Comparison of ENCODE assay signal across 16 cellular contexts in genomic region chr17:80287806-80288579, GRCh38. TPM values are rescaled to one million over a fixed set of nuclear protein-coding genes. Genes with fewer than 3 reads are reported as not detected.
DNase-seq lines count a peak whose midpoint lies in the region; ATAC-seq and TF ChIP-seq lines count a peak whose summit lies in the region.
"Had no signal": no experiment of that assay in that cellular context is flagged by ENCODE, and none has a peak within 500 bp of the region (broad histone marks: within the 10 kb centered on the region; RNA-seq: fewer than 3 reads in every experiment).

No MANE protein-coding gene starts in this region.

- no peak overlapping the region for H2BK15ac ChIP-seq in neuronal stem cell (ENCODE audit: low read length)

- H4K8ac ChIP-seq in neuronal stem cell (ENCODE audit: low read depth, low read length) = peak overlapping the region; percentile 23

- no peaks in the 10 kb centered on the region for H3K27me3 Mint-ChIP-seq in activated CD4-positive, alpha-beta T cell treated with anti-CD3 and anti-CD28 coated beads for 36 hours
- peaks cover 4% of the 10 kb centered on the region for H3K27me3 Mint-ChIP-seq in endothelial cell (ENCODE audit: unreplicated experiment)
- H3K27me3 Mint-ChIP-seq in stimulated activated naive CD8-positive, alpha-beta T cell treated with anti-CD3 and anti-CD28 coated beads, Interleukin-15, amount 100 ng/mL, for 72 hours = no peaks in the 10 kb centered on the region

- H4K20me1 ChIP-seq in OCI-LY7 (ENCODE audit: insufficient read depth, low read length) = no peaks in the 10 kb centered on the region

- H3K9ac ChIP-seq in neuronal stem cell (ENCODE audit: low read depth, low read length, poor library complexity) (no peak overlapping the region), colonic mucosa (ENCODE audit: low read depth in 2 of 2, low read length in 2 of 2) (no peak overlapping the region)
- H3K9ac ChIP-seq: GM23248 had no signal

- H3K4me1 ChIP-seq in OCI-LY7 (ENCODE audit: insufficient read depth, low read length, poor library complexity, severe bottlenecking) = peaks cover 1% of the 10 kb centered on the region
- H3K4me1 ChIP-seq in neuronal stem cell (ENCODE audit: control insufficient read depth in 2 of 2, insufficient read depth in 1 of 2, low read depth in 1 of 2, low read length in 2 of 2) = peaks cover 4 to 9% of the 10 kb centered on the region in 2 donors
- H3K4me1 ChIP-seq in colonic mucosa = no peaks in the 10 kb centered on the region

- H3K4me1 Mint-ChIP-seq in activated CD4-positive, alpha-beta T cell treated with anti-CD3 and anti-CD28 coated beads for 36 hours = peaks cover 5% of the 10 kb centered on the region
- H3K4me1 Mint-ChIP-seq in endothelial cell (ENCODE audit: unreplicated experiment) = peaks cover 31% of the 10 kb centered on the region
- peaks cover 42% of the 10 kb centered on the region for H3K4me1 Mint-ChIP-seq in stimulated activated naive CD8-positive, alpha-beta T cell treated with anti-CD3 and anti-CD28 coated beads, Interleukin-15, amount 100 ng/mL, for 72 hours

- H2BK120ac ChIP-seq in neuronal stem cell (ENCODE audit: low read depth, low read length) = no peak overlapping the region

- no peak overlapping the region for H3K4me3 Mint-ChIP-seq in activated CD4-positive, alpha-beta T cell treated with anti-CD3 and anti-CD28 coated beads for 36 hours
- peak overlapping the region; percentile 17 for H3K4me3 Mint-ChIP-seq in endothelial cell (ENCODE audit: unreplicated experiment)
- peak overlapping the region in 1 of 2 donors; percentile 18 for H3K4me3 Mint-ChIP-seq in stimulated activated naive CD8-positive, alpha-beta T cell treated with anti-CD3 and anti-CD28 coated beads, Interleukin-15, amount 100 ng/mL, for 72 hours
- H3K4me3 Mint-ChIP-seq: T-helper 2 cell treated with Interferon-gamma antibody and Interleukin-4, amounts not matched to agents 5 μg/mL and 100 μg/mL, for 36 hours had no signal

- no peak overlapping the region for H3K14ac ChIP-seq in neuronal stem cell (ENCODE audit: low read length)

- H3K9me3 ChIP-seq in OCI-LY7 (ENCODE audit: low read length) = no peaks in the 10 kb centered on the region
- peaks cover 0 to 2% of the 10 kb centered on the region in 2 donors for H3K9me3 ChIP-seq in neuronal stem cell (replicated peaks in 1 of 2; ENCODE audit: control insufficient read depth in 2 of 2, insufficient read depth in 1 of 2, low read depth in 1 of 2, low read length in 2 of 2)
- H3K9me3 ChIP-seq in colonic mucosa = no peaks in the 10 kb centered on the region
- H3K9me3 ChIP-seq: ovary had no signal

- peaks cover 55% of the 10 kb centered on the region for H3K36me3 Mint-ChIP-seq in activated CD4-positive, alpha-beta T cell treated with anti-CD3 and anti-CD28 coated beads for 36 hours (ENCODE audit: low read depth)
- H3K36me3 Mint-ChIP-seq in endothelial cell (ENCODE audit: low read depth, unreplicated experiment) = peaks cover 35% of the 10 kb centered on the region

- no CpG with 5 or more reads among the region's 23 CpGs for WGBS in neuronal stem cell (ENCODE audit: extremely low coverage in 2 of 2, insufficient read length in 2 of 2, insufficient replicate concordance in 1 of 2), 2 donors

- H3K36me3 ChIP-seq in OCI-LY7 (ENCODE audit: insufficient read depth, low read length) (peaks cover 4% of the 10 kb centered on the region; the same call in 1 of the 2 replicates), neuronal stem cell (replicated peaks in 1 of 2; ENCODE audit: control insufficient read depth in 2 of 2, insufficient read depth in 2 of 2, low read length in 2 of 2) (peaks cover 17 to 43% of the 10 kb centered on the region in 2 donors), colonic mucosa (peaks cover 35% of the 10 kb centered on the region)
- H3K36me3 ChIP-seq: ovary had no signal

- TSS peak; percentile 71 for BruUV-seq in OCI-LY7 (replicated peaks; lab: Mats Ljungman, UMichigan)

- peak overlapping the region; percentile 31 for H3K23ac ChIP-seq in neuronal stem cell (ENCODE audit: low read depth, low read length, poor library complexity)

- H2BK12ac ChIP-seq in neuronal stem cell (ENCODE audit: low read length) = peak overlapping the region; percentile 22

- H3K4me3 ChIP-seq in OCI-LY7 (ENCODE audit: low read depth, low read length, poor library complexity, severe bottlenecking) (no peak overlapping the region), neuronal stem cell (ENCODE audit: low read length in 2 of 2) (no peak overlapping the region), colonic mucosa (no peak overlapping the region)
- H3K4me3 ChIP-seq: GM23248, hepatocyte, lung, ovary had no signal

- peak overlapping the region; percentile 76 for H3K18ac ChIP-seq in neuronal stem cell (ENCODE audit: low read length)

- TF ChIP-seq CTCF in OCI-LY7 (conservative IDR thresholded peaks at IDR 0.05; ENCODE audit: low read length) (no peak), endothelial cell (IDR thresholded peaks at IDR 0.05; ENCODE audit: unreplicated experiment) (no peak), colonic mucosa (IDR thresholded peaks at IDR 0.05) (no peak)

- no peaks in the 10 kb centered on the region for H3K79me2 ChIP-seq in OCI-LY7 (ENCODE audit: insufficient read depth, low read depth, low read length)
- H3K79me2 ChIP-seq: hepatocyte had no signal

- H3K27me3 ChIP-seq in neuronal stem cell (ENCODE audit: control insufficient read depth in 3 of 3, insufficient read depth in 3 of 3, low read depth in 1 of 3, low read length in 3 of 3) (no peaks in the 10 kb centered on the region), colonic mucosa (no peaks in the 10 kb centered on the region)
- H3K27me3 ChIP-seq: hepatocyte, ovary had no signal

- H3K9me2 ChIP-seq in OCI-LY7 (ENCODE audit: insufficient read depth, low read length) = no peaks in the 10 kb centered on the region

- intact Hi-C loops in activated CD4-positive, alpha-beta T cell treated with anti-CD3 and anti-CD28 coated beads for 36 hours (cut with DNase I, micrococcal nuclease) = no loop called here
- intact Hi-C loops in OCI-LY7 (cut with micrococcal nuclease; ENCODE audit: unreplicated experiment) (no loop called here), colonic mucosa (cut with DNase I) (no loop called here)

- H2AFZ ChIP-seq in OCI-LY7 (ENCODE audit: low read length) = no peak overlapping the region
- H2AFZ ChIP-seq in neuronal stem cell (ENCODE audit: low read length) = no peak overlapping the region
- H2AFZ ChIP-seq: GM23248, hepatocyte had no signal

- peak overlapping the region; percentile 92 for H4K91ac ChIP-seq in neuronal stem cell (ENCODE audit: low read depth, low read length, poor library complexity)

- POLR2A ChIA-PET in activated CD4-positive, alpha-beta T cell treated with anti-CD3 and anti-CD28 coated beads for 36 hours (lab: Charles Lee) = no interaction called here
- POLR2A ChIA-PET in OCI-LY7 (lab: Charles Lee) = no interaction called here

- no peak overlapping the region for H3K4ac ChIP-seq in neuronal stem cell (ENCODE audit: low read length)

- no peak for ATAC-seq in activated CD4-positive, alpha-beta T cell treated with anti-CD3 and anti-CD28 coated beads for 36 hours
- no peak for ATAC-seq in GM19467 (IDR thresholded peaks at IDR 0.05; ENCODE audit: unreplicated experiment)
- no peak for ATAC-seq in stimulated activated naive CD8-positive, alpha-beta T cell treated with anti-CD3 and anti-CD28 coated beads, Interleukin-15, amount 100 ng/mL, for 72 hours
- ATAC-seq: esophagus mucosa had no signal

- CTCF ChIA-PET in activated CD4-positive, alpha-beta T cell treated with anti-CD3 and anti-CD28 coated beads for 36 hours (lab: Charles Lee) = interaction anchor here (0.7 kb wide), 1 partner anchor 37 kb away, joined by 3 read pairs; no protein-coding TSS in a partner anchor
- CTCF ChIA-PET in OCI-LY7 (lab: Charles Lee; ENCODE audit: unreplicated experiment) = no interaction called here

- H3K4me2 ChIP-seq in OCI-LY7 (ENCODE audit: low read length) (no peak overlapping the region), neuronal stem cell (ENCODE audit: insufficient read depth, low read length, poor library complexity, severe bottlenecking) (no peak overlapping the region)
- H3K4me2 ChIP-seq: hepatocyte had no signal

- H3K79me1 ChIP-seq in neuronal stem cell (ENCODE audit: low read depth, low read length) = peaks cover 2% of the 10 kb centered on the region

- H2AK5ac ChIP-seq in neuronal stem cell (ENCODE audit: low read depth, low read length) = no peak overlapping the region

- DNase-seq in activated CD4-positive, alpha-beta T cell treated with anti-CD3 and anti-CD28 coated beads for 36 hours = no peak
- no peak for DNase-seq in activated CD4-positive, alpha-beta T cell treated with anti-CD3 and anti-CD28 coated beads for 1 hour
- DNase-seq in OCI-LY7 (ENCODE audit: low spot score) (no peak), endothelial cell (ENCODE audit: low spot score) (no peak), neuronal stem cell (ENCODE audit: low spot score) (no peak), colonic mucosa (no peak)
- no peak for DNase-seq in stimulated activated naive CD8-positive, alpha-beta T cell treated with anti-CD3 and anti-CD28 coated beads, Interleukin-15, amount 100 ng/mL, for 72 hours
- DNase-seq: activated CD8-positive, alpha-beta memory T cell treated with anti-CD3 and anti-CD28 coated beads for 24 hours; GM23248; ovary; trophoblast cell had no signal

- H2BK5ac ChIP-seq in neuronal stem cell (ENCODE audit: low read length) = no peak overlapping the region

- H3K9me3 Mint-ChIP-seq in activated CD4-positive, alpha-beta T cell treated with anti-CD3 and anti-CD28 coated beads for 36 hours (ENCODE audit: low read depth) = no peaks in the 10 kb centered on the region
- H3K9me3 Mint-ChIP-seq in endothelial cell (ENCODE audit: unreplicated experiment) = no peaks in the 10 kb centered on the region
- H3K9me3 Mint-ChIP-seq in stimulated activated naive CD8-positive, alpha-beta T cell treated with anti-CD3 and anti-CD28 coated beads, Interleukin-15, amount 100 ng/mL, for 72 hours = no peaks in the 10 kb centered on the region
- H3K9me3 Mint-ChIP-seq: T-helper 2 cell treated with Interferon-gamma antibody and Interleukin-4, amounts not matched to agents 5 μg/mL and 100 μg/mL, for 36 hours had no signal

- H3K27ac ChIP-seq in OCI-LY7 (ENCODE audit: low read depth, low read length, poor library complexity, severe bottlenecking) (no peak overlapping the region), neuronal stem cell (replicated peaks; ENCODE audit: low read length) (no peak overlapping the region), colonic mucosa (no peak overlapping the region)
- H3K27ac ChIP-seq: GM23248, hepatocyte, ovary had no signal

- peak overlapping the region; percentile 77 for H3K27ac Mint-ChIP-seq in activated CD4-positive, alpha-beta T cell treated with anti-CD3 and anti-CD28 coated beads for 36 hours
- H3K27ac Mint-ChIP-seq in endothelial cell (ENCODE audit: unreplicated experiment) = peak overlapping the region; percentile 34
- peak overlapping the region in 1 of 2 donors; percentile 91 for H3K27ac Mint-ChIP-seq in stimulated activated naive CD8-positive, alpha-beta T cell treated with anti-CD3 and anti-CD28 coated beads, Interleukin-15, amount 100 ng/mL, for 72 hours
- H3K27ac Mint-ChIP-seq: T-helper 2 cell treated with Interferon-gamma antibody and Interleukin-4, amounts not matched to agents 5 μg/mL and 100 μg/mL, for 36 hours had no signal

RNA-seq across cellular contexts. Expression of gene RNF213, which starts 27.3 kb away (rescaled TPM):
- total RNA-seq in activated CD4-positive, alpha-beta T cell treated with anti-CD3 and anti-CD28 coated beads for 36 hours = 100 to 1,000 TPM; 334 to 366 TPM
- total RNA-seq in OCI-LY7 (2014; rRNA removed; shearing (Covaris generic)) = 41.9 and 58.8 TPM in 2 replicates
- total RNA-seq in OCI-LY7 (2022) (64.0 and 68.6 TPM in 2 replicates), endothelial cell (ENCODE audit: unreplicated experiment) (110 TPM), colonic mucosa (100 to 1,000 TPM in 1 of 2 donors, 10 to 100 TPM in 1; 80.8 to 101 TPM)
- 17.4 TPM for polyA plus RNA-seq in neuronal stem cell (2013, experiment 1 of 2)
- polyA plus RNA-seq in neuronal stem cell (2013, experiment 2 of 2) = 18.4 TPM
